ENCODE assay signal across 21 cellular contexts in genomic region chr2:217066510-217067270, GRCh38.
DNase-seq lines count a peak whose midpoint lies in the region; ATAC-seq, FAIRE-seq and TF ChIP-seq lines count a peak whose summit lies in the region.
"Had no signal": no experiment of that assay in that cellular context is flagged by ENCODE, and none has a peak within 500 bp of the region (broad histone marks: within the 10 kb centered on the region; RNA-seq: fewer than 3 reads in every experiment).

No MANE protein-coding gene starts in this region.

- no peak overlapping the region for H3K4me3 ChIP-seq in colonic mucosa
- no peak overlapping the region for H3K4me3 ChIP-seq in HepG2 (replicated peaks in 1 of 3; ENCODE audit: insufficient read depth in 1 of 3, low read depth in 2 of 3, low read length in 3 of 3)
- no peak overlapping the region for H3K4me3 ChIP-seq in transverse colon
- H3K4me3 ChIP-seq: body of pancreas, GM12878, pancreas, SK-N-MC, suprapubic skin had no signal

- no peak for FAIRE-seq in HepG2 (lab: Jason Lieb, UNC)
- FAIRE-seq: GM12878, pancreas had no signal

- intact Hi-C loops in colonic mucosa (cut with DNase I), result no loop called here
- intact Hi-C loops in HepG2 (cut with micrococcal nuclease; ENCODE audit: unreplicated experiment), result no loop called here
- intact Hi-C loops in transverse colon (cut with DNase I; ENCODE audit: low total_unique reads), result loop anchor here (10.0 kb wide), 1 partner anchor 372 kb away; the partner anchor contains the start of gene IGFBP5

- TF ChIP-seq POLR2A in HepG2 (IDR thresholded peaks at IDR 0.05; ENCODE audit: insufficient read depth in 1 of 2, low read depth in 2 of 2, low read length in 2 of 2) (no peak), transverse colon (IDR thresholded peaks at IDR 0.05) (no peak)

- no peak overlapping the region for H2AFZ ChIP-seq in HepG2 (ENCODE audit: low read length)

- in situ Hi-C loops in HepG2 (cut with HindIII; ENCODE audit: extremely low pct_ligation_motif_present, low pct_unique_long_range_greater_than_20kb), result no loop called here
- in situ Hi-C loops in transverse colon (cut with MboI; ENCODE audit: low pct_ligation_motif_present in 1 of 4, low pct_unique_long_range_greater_than_20kb in 1 of 4, low sequenced_read_pairs in 3 of 4), result no loop called here

- no peaks in the 10 kb centered on the region for H3K27me3 ChIP-seq in colonic mucosa
- H3K27me3 ChIP-seq in HepG2 (ENCODE audit: control insufficient read depth in 1 of 2, insufficient read depth in 2 of 2, low read length in 2 of 2), result peaks cover 0 to 10% of the 10 kb centered on the region in 2 experiments; a peak in 3 of 5 replicates
- no peaks in the 10 kb centered on the region for H3K27me3 ChIP-seq in transverse colon
- H3K27me3 ChIP-seq: body of pancreas, suprapubic skin had no signal

- no peaks in the 10 kb centered on the region for H3K36me3 ChIP-seq in colonic mucosa
- no peaks in the 10 kb centered on the region for H3K36me3 ChIP-seq in HepG2 (replicated peaks in 1 of 2; ENCODE audit: control insufficient read depth in 1 of 2, insufficient read depth in 2 of 2, low read length in 2 of 2)
- no peaks in the 10 kb centered on the region for H3K36me3 ChIP-seq in transverse colon
- H3K36me3 ChIP-seq: pancreas, suprapubic skin had no signal

- H3K4me2 ChIP-seq in HepG2 (ENCODE audit: low read depth, low read length), result no peak overlapping the region

- no peak for TF ChIP-seq RAD21 in HepG2 (CRISPR knock-in tag; IDR thresholded peaks at IDR 0.05)

- POLR2A ChIA-PET in HepG2 (lab: Yijun Ruan, JAX), result no interaction called here

- TF ChIP-seq CTCF in colonic mucosa (IDR thresholded peaks at IDR 0.05) (no peak), HepG2 (CRISPR knock-in tag; IDR thresholded peaks at IDR 0.05) (no peak), transverse colon (IDR thresholded peaks at IDR 0.05) (no peak)

- no peak overlapping the region for H3K9ac ChIP-seq in colonic mucosa (ENCODE audit: low read depth in 2 of 2, low read length in 2 of 2)
- no peak overlapping the region for H3K9ac ChIP-seq in HepG2 (ENCODE audit: insufficient read depth, low read depth, low read length)

- DNase-seq in HuH-7 (ENCODE audit: low spot score) (peak; percentile 26), colonic mucosa (no peak), HepG2 (ENCODE audit: low spot score) (no peak), transverse colon (peak; percentile 33), occipital lobe (lab: John Stamatoyannopoulos, UW) (no peak)
- DNase-seq: activated B cell treated with CpG ODN at 0.5 μM for 24 hours; activated CD4-positive, alpha-beta T cell treated with anti-CD3 and anti-CD28 coated beads, Interleukin-2, amount 50 U/mL, for 48 hours; activated effector memory CD4-positive, alpha-beta T cell treated with anti-CD3 and anti-CD28 coated beads, Interleukin-2, amount 50 U/mL, for 16 hours; activated naive CD8-positive, alpha-beta T cell treated with anti-CD3 and anti-CD28 coated beads, Interleukin-2, amount 50 U/mL, for 24 hours; body of pancreas; DMS79 treated with DMSO at 0.1 percent for 48 hours; Karpas-422; mesendoderm; naive thymus-derived CD4-positive, alpha-beta T cell; NCI-H1092; pancreas had no signal

- no peaks in the 10 kb centered on the region for H3K79me2 ChIP-seq in HepG2 (ENCODE audit: insufficient read depth, low read length)

- 43% methylated on average over 21 of the region's 21 CpGs for WGBS in HepG2 (ENCODE audit: low lambda C conversion rate)
- 69 to 73% methylated on average over 10 to 21 of the region's 21 CpGs for WGBS in transverse colon (ENCODE audit: low coverage in 1 of 2), 2 donors

- H4K20me1 ChIP-seq in HepG2 (ENCODE audit: insufficient read depth, low read length), result no peaks in the 10 kb centered on the region

- TF ChIP-seq EP300 in HepG2 (IDR thresholded peaks at IDR 0.05; ENCODE audit: low read depth in 2 of 2, low read length in 2 of 2), result no peak
- no peak for TF ChIP-seq EP300 in HepG2 (CRISPR knock-in tag; IDR thresholded peaks at IDR 0.05; ENCODE audit: borderline replicate concordance)
- TF ChIP-seq EP300 in transverse colon (IDR thresholded peaks at IDR 0.05; ENCODE audit: low read depth), result peak; percentile 28

- H3K9me3 ChIP-seq in colonic mucosa (no peaks in the 10 kb centered on the region), HepG2 (ENCODE audit: low read length) (0 out of 2 replicates have a peak, but pooled peaks cover 5% of the 10 kb centered on the region), transverse colon (no peaks in the 10 kb centered on the region)
- H3K9me3 ChIP-seq: body of pancreas, pancreas, suprapubic skin had no signal

- BruUV-seq in HepG2 (replicated peaks; lab: Mats Ljungman, UMichigan), result no TSS peak

- ATAC-seq in HepG2, result peak; percentile 65
- ATAC-seq in HG03108 (IDR thresholded peaks at IDR 0.05; ENCODE audit: unreplicated experiment), result no peak
- no peak for ATAC-seq in HG02798 (IDR thresholded peaks at IDR 0.05; ENCODE audit: poor library complexity, unreplicated experiment)
- ATAC-seq: activated naive CD8-positive, alpha-beta T cell treated with anti-CD3 and anti-CD28 coated beads, Interleukin-2, amount 50 U/mL, for 24 hours; body of pancreas; GM12878; naive thymus-derived CD4-positive, alpha-beta T cell had no signal

- no peaks in the 10 kb centered on the region for H3K4me1 ChIP-seq in colonic mucosa
- peaks cover 11% of the 10 kb centered on the region; the same call in 1 of the 2 replicates for H3K4me1 ChIP-seq in HepG2 (ENCODE audit: insufficient read depth, low read length)
- H3K4me1 ChIP-seq in transverse colon, result no peaks in the 10 kb centered on the region
- H3K4me1 ChIP-seq: body of pancreas, pancreas had no signal

- CTCF ChIA-PET in HepG2 (lab: Yijun Ruan, JAX; ENCODE audit: low intra/inter-chr PET ratio, low total read pairs), result no interaction called here

- H3K27ac ChIP-seq in colonic mucosa (peak overlapping the region; percentile 26), HepG2 (ENCODE audit: extremely low read length, insufficient read depth, low read length) (no peak overlapping the region), transverse colon (peak overlapping the region; percentile 40 to 67 (median 57))
- H3K27ac ChIP-seq: body of pancreas, pancreas, SK-N-MC, suprapubic skin had no signal

TF ChIP-seq in HepG2, 621 proteins besides CTCF, POLR2A, EP300 and RAD21:
- no peak for TF ChIP-seq ZNF660 (CRISPR knock-in tag; IDR thresholded peaks at IDR 0.05; ENCODE audit: borderline replicate concordance, low read depth)
- TF ChIP-seq SRSF4 (IDR thresholded peaks at IDR 0.05; ENCODE audit: low read depth, low read length, poor library complexity, severe bottlenecking), result no peak
- TF ChIP-seq ZNF562 (CRISPR knock-in tag; IDR thresholded peaks at IDR 0.05; ENCODE audit: borderline replicate concordance), result no peak
- TF ChIP-seq ATF2 (CRISPR knock-in tag; IDR thresholded peaks at IDR 0.05), result no peak
- TF ChIP-seq SMYD3 (CRISPR knock-in tag; IDR thresholded peaks at IDR 0.05), result no peak
- TF ChIP-seq CENPT (CRISPR knock-in tag; IDR thresholded peaks at IDR 0.05; ENCODE audit: low read depth), result no peak

Comparison
In these comparisons a context has a peak if more than half of its experiments do, and no peak if none do; other contexts are left out.
1. DNase-seq: peak in HuH-7 (single experiment) and transverse colon (single experiment); none in colonic mucosa (single experiment), HepG2 (single experiment) and occipital lobe (single experiment).